Comparison of ENCODE assay signal across 1 cellular context in genomic region chr3:49769926-49770325, GRCh38.
TF ChIP-seq lines count a peak whose summit lies in the region.

No MANE protein-coding gene starts in this region.

TF ChIP-seq in K562, 482 proteins besides CTCF, POLR2A, EP300 and RAD21:
- TF ChIP-seq ZNF830 (CRISPR knock-in tag; IDR thresholded peaks at IDR 0.05) (no peak), ZNF445 (CRISPR knock-in tag; IDR thresholded peaks at IDR 0.05; ENCODE audit: low read depth) (no peak), MCM3 (IDR thresholded peaks at IDR 0.05) (no peak), KDM4B (IDR thresholded peaks at IDR 0.05; ENCODE audit: borderline replicate concordance in 2 of 2, low read depth in 1 of 2) (no peak), RNF219 (CRISPR knock-in tag; IDR thresholded peaks at IDR 0.05) (no peak), ATF1 (CRISPR knock-in tag; IDR thresholded peaks at IDR 0.05) (no peak), ATF1 (tag; IDR thresholded peaks at IDR 0.05) (no peak), IRF2 (CRISPR knock-in tag; IDR thresholded peaks at IDR 0.05) (no peak), TGIF2 (CRISPR knock-in tag; IDR thresholded peaks at IDR 0.05) (no peak), HNRNPLL (IDR thresholded peaks at IDR 0.05; ENCODE audit: low read depth, low read length, poor library complexity, severe bottlenecking) (no peak), SAFB2 (IDR thresholded peaks at IDR 0.05; ENCODE audit: borderline replicate concordance, low read depth, low read length, severe bottlenecking) (no peak), MXI1 (IDR thresholded peaks at IDR 0.05; ENCODE audit: low read depth, low read length) (no peak), WHSC1 (IDR thresholded peaks at IDR 0.05; ENCODE audit: low read length) (no peak), MAFF (IDR thresholded peaks at IDR 0.05; ENCODE audit: low read length) (no peak), CC2D1A (IDR thresholded peaks at IDR 0.05) (no peak)
